In genomic region chr11:27339940-27340339, GRCh38 we compare ENCODE assay signal across 24 cellular contexts.
"Had no signal": no experiment of that assay in that cellular context is flagged by ENCODE, and none has a peak within 500 bp of the region (broad histone marks: within the 10 kb centered on the region; RNA-seq: fewer than 3 reads in every experiment).

No MANE protein-coding gene starts in this region.

- H3K9me3 ChIP-seq: body of pancreas, mucosa of descending colon, ovary, prostate gland, tibial nerve had no signal

- H3K4me3 ChIP-seq: body of pancreas, mucosa of descending colon, ovary, prostate gland, tibial nerve had no signal

- H3K36me3 ChIP-seq: ovary, prostate gland had no signal

- H3K9me3 Mint-ChIP-seq: activated CD4-positive, alpha-beta T cell treated with anti-CD3 and anti-CD28 coated beads, Interleukin-2, amount 10 ng/mL, durations not matched to agents 7 days and 5 days; activated CD8-positive, alpha-beta T cell treated with anti-CD3 and anti-CD28 coated beads for 36 hours; activated naive CD8-positive, alpha-beta T cell treated with anti-CD3 and anti-CD28 coated beads, Interleukin-2, amount 50 U/mL, for 24 hours had no signal

- H3K4me1 ChIP-seq: body of pancreas, prostate gland, tibial nerve had no signal

- H3K4me3 Mint-ChIP-seq: activated CD4-positive, alpha-beta T cell treated with anti-CD3 and anti-CD28 coated beads, Interleukin-2, amount 10 ng/mL, durations not matched to agents 7 days and 5 days; activated CD8-positive, alpha-beta memory T cell treated with anti-CD3 and anti-CD28 coated beads, Interleukin-2, amount 10 ng/mL, durations not matched to agents 7 days and 5 days; activated CD8-positive, alpha-beta T cell treated with anti-CD3 and anti-CD28 coated beads for 36 hours; activated naive CD8-positive, alpha-beta T cell treated with anti-CD3 and anti-CD28 coated beads, Interleukin-2, amount 50 U/mL, for 24 hours; naive B cell had no signal

- H3K27me3 Mint-ChIP-seq: activated CD4-positive, alpha-beta T cell treated with anti-CD3 and anti-CD28 coated beads, Interleukin-2, amount 10 ng/mL, durations not matched to agents 7 days and 5 days; activated CD8-positive, alpha-beta memory T cell treated with anti-CD3 and anti-CD28 coated beads, Interleukin-2, amount 10 ng/mL, durations not matched to agents 7 days and 5 days; activated CD8-positive, alpha-beta T cell treated with anti-CD3 and anti-CD28 coated beads for 36 hours; activated naive CD8-positive, alpha-beta T cell treated with anti-CD3 and anti-CD28 coated beads, Interleukin-2, amount 50 U/mL, for 24 hours; naive B cell had no signal

- ATAC-seq: activated CD4-positive, CD25-positive, alpha-beta regulatory T cell treated with anti-CD3 and anti-CD28 coated beads, Interleukin-2, amount 50 U/mL, for 24 hours; activated CD8-positive, alpha-beta memory T cell treated with anti-CD3 and anti-CD28 coated beads, Interleukin-2, amount 10 ng/mL, durations not matched to agents 7 days and 5 days; activated CD8-positive, alpha-beta T cell treated with anti-CD3 and anti-CD28 coated beads for 36 hours; activated naive CD8-positive, alpha-beta T cell treated with anti-CD3 and anti-CD28 coated beads, Interleukin-2, amount 50 U/mL, for 24 hours; body of pancreas; esophagus mucosa; mucosa of descending colon; stimulated activated naive CD8-positive, alpha-beta T cell treated with anti-CD3 and anti-CD28 coated beads, Interleukin-15, Interleukin-2, amounts not matched to agents 100 U/mL and 50 U/mL, for 24 hours had no signal

- H3K4me1 Mint-ChIP-seq: activated CD4-positive, alpha-beta T cell treated with anti-CD3 and anti-CD28 coated beads, Interleukin-2, amount 10 ng/mL, durations not matched to agents 7 days and 5 days; activated CD8-positive, alpha-beta memory T cell treated with anti-CD3 and anti-CD28 coated beads, Interleukin-2, amount 10 ng/mL, durations not matched to agents 7 days and 5 days; activated naive CD8-positive, alpha-beta T cell treated with anti-CD3 and anti-CD28 coated beads, Interleukin-2, amount 50 U/mL, for 24 hours; naive B cell had no signal

- H3K27ac ChIP-seq: body of pancreas, ovary, prostate gland, tibial nerve had no signal

- H3K27ac Mint-ChIP-seq: activated CD4-positive, alpha-beta T cell treated with anti-CD3 and anti-CD28 coated beads, Interleukin-2, amount 10 ng/mL, durations not matched to agents 7 days and 5 days; activated CD8-positive, alpha-beta memory T cell treated with anti-CD3 and anti-CD28 coated beads, Interleukin-2, amount 10 ng/mL, durations not matched to agents 7 days and 5 days; activated CD8-positive, alpha-beta T cell treated with anti-CD3 and anti-CD28 coated beads for 36 hours; activated naive CD8-positive, alpha-beta T cell treated with anti-CD3 and anti-CD28 coated beads, Interleukin-2, amount 50 U/mL, for 24 hours; naive B cell had no signal

- DNase-seq: activated CD4-positive, alpha-beta T cell treated with anti-CD3 and anti-CD28 coated beads, Interleukin-2, amount 10 ng/mL, durations not matched to agents 7 days and 5 days; activated CD8-positive, alpha-beta memory T cell treated with anti-CD3 and anti-CD28 coated beads, Interleukin-2, amount 10 ng/mL, durations not matched to agents 7 days and 5 days; activated CD8-positive, alpha-beta T cell treated with anti-CD3 and anti-CD28 coated beads for 36 hours; activated gamma-delta T cell; activated naive CD4-positive, alpha-beta T cell treated with anti-CD3 and anti-CD28 coated beads, Interleukin-2, amount 50 U/mL, for 16 hours; activated naive CD8-positive, alpha-beta T cell treated with anti-CD3 and anti-CD28 coated beads, Interleukin-2, amount 50 U/mL, for 24 hours; activated T-cell treated with anti-CD3 and anti-CD28 coated beads for 4 hours; body of pancreas; caudate nucleus; effector memory CD4-positive, alpha-beta T cell; foreskin melanocyte; hippocampal formation; kidney glomerular epithelial cell; mesenchymal stem cell; mucosa of descending colon; naive B cell; ovary; stimulated activated CD4-positive, alpha-beta T cell treated with anti-CD3 and anti-CD28 coated beads, Interleukin-12 subunit alpha, Interleukin-12 subunit beta, amount 100 ng/mL, for 4 hours; stimulated activated CD4-positive, alpha-beta T cell treated with anti-CD3 and anti-CD28 coated beads, Interleukin-4, amount 100 ng/mL, for 4 hours; stimulated activated naive CD8-positive, alpha-beta T cell treated with anti-CD3 and anti-CD28 coated beads, Interleukin-15, Interleukin-2, amounts not matched to agents 100 U/mL and 50 U/mL, for 24 hours had no signal

- H3K27me3 ChIP-seq: body of pancreas, ovary, tibial nerve had no signal
